8 cellular contexts compared by ENCODE assay signal in genomic region chr5:88666761-88667186, GRCh38.
DNase-seq lines count a peak whose midpoint lies in the region; ATAC-seq and TF ChIP-seq lines count a peak whose summit lies in the region.

No MANE protein-coding gene starts in this region.

- H3K4me1 ChIP-seq in endocrine pancreas (ENCODE audit: control insufficient read depth, insufficient read depth, low read length) (no peaks in the 10 kb centered on the region), aorta (ENCODE audit: control insufficient read depth in 1 of 2, insufficient read depth in 2 of 2, low read length in 2 of 2) (no peaks in the 10 kb centered on the region)

- H3K9ac ChIP-seq in endocrine pancreas (ENCODE audit: control insufficient read depth, insufficient read depth, low read length), result no peak overlapping the region

- H3K27me3 ChIP-seq in endocrine pancreas (ENCODE audit: control insufficient read depth, insufficient read depth, low read length) (peaks cover 27% of the 10 kb centered on the region), aorta (ENCODE audit: control insufficient read depth in 1 of 2, insufficient read depth in 2 of 2, low read length in 1 of 2) (peaks cover 3 to 12% of the 10 kb centered on the region in 2 donors), WERI-Rb-1 (ENCODE audit: insufficient read depth, low read depth, severe bottlenecking) (no peaks in the 10 kb centered on the region)

- no peaks in the 10 kb centered on the region for H3K36me3 ChIP-seq in endocrine pancreas (ENCODE audit: control insufficient read depth, insufficient read depth, low read length)
- no peaks in the 10 kb centered on the region for H3K36me3 ChIP-seq in aorta (ENCODE audit: control insufficient read depth in 1 of 2, insufficient read depth in 2 of 2, low read length in 1 of 2)
- no peaks in the 10 kb centered on the region for H3K36me3 ChIP-seq in WERI-Rb-1

- H3K9me3 ChIP-seq in endocrine pancreas (ENCODE audit: control insufficient read depth, low read length), result no peaks in the 10 kb centered on the region
- H3K9me3 ChIP-seq in aorta (ENCODE audit: control insufficient read depth, low read length), result peaks cover 2% of the 10 kb centered on the region
- H3K9me3 ChIP-seq in WERI-Rb-1 (ENCODE audit: severe bottlenecking), result no peaks in the 10 kb centered on the region

- peak; percentile 72 for DNase-seq in NCI-H526 treated with DMSO at 0.1 percent for 48 hours (lab: John Stamatoyannopoulos, UW)
- peak; percentile 77 for DNase-seq in retina
- DNase-seq in aorta, result no peak
- DNase-seq in activated CD8-positive, alpha-beta memory T cell treated with anti-CD3 and anti-CD28 coated beads for 24 hours, result no peak
- DNase-seq in WERI-Rb-1, result no peak

- 13 to 16% methylated on average over 16 of the region's 16 CpGs for WGBS in aorta, 2 donors

- TF ChIP-seq CTCF in WERI-Rb-1 (IDR thresholded peaks at IDR 0.05; ENCODE audit: low read depth, low read length), result no peak

- H3K4me3 ChIP-seq in endocrine pancreas (ENCODE audit: control insufficient read depth, insufficient read depth, low read length), result peak overlapping the region; percentile 65
- no peak overlapping the region for H3K4me3 ChIP-seq in aorta (ENCODE audit: low read length in 2 of 2)
- no peak overlapping the region for H3K4me3 ChIP-seq in WERI-Rb-1 (ENCODE audit: low read depth, low read length)

- intact Hi-C loops in aorta (cut with DNase I), result no loop called here

- ATAC-seq in GM18519 (IDR thresholded peaks at IDR 0.05; ENCODE audit: low FRiP score, unreplicated experiment), result peak; percentile 41
- peak; percentile 59 for ATAC-seq in HG02571 (IDR thresholded peaks at IDR 0.05; ENCODE audit: unreplicated experiment)
- ATAC-seq in aorta (ENCODE audit: low FRiP score), result no peak

- no peak overlapping the region for H3K27ac ChIP-seq in aorta (ENCODE audit: low read depth in 1 of 2, low read length in 2 of 2)
- no peak overlapping the region for H3K27ac ChIP-seq in WERI-Rb-1

Comparison
In these comparisons a context has a peak if more than half of its experiments do, and no peak if none do; other contexts are left out.
1. DNase-seq: peak in NCI-H526 treated with DMSO at 0.1 percent for 48 hours (single experiment) and retina (single experiment); none in aorta (0 of 2), activated CD8-positive, alpha-beta memory T cell treated with anti-CD3 and anti-CD28 coated beads for 24 hours (single experiment) and WERI-Rb-1 (single experiment).